Comparison of ENCODE assay signal across 33 cellular contexts in the genomic region with DNA sequence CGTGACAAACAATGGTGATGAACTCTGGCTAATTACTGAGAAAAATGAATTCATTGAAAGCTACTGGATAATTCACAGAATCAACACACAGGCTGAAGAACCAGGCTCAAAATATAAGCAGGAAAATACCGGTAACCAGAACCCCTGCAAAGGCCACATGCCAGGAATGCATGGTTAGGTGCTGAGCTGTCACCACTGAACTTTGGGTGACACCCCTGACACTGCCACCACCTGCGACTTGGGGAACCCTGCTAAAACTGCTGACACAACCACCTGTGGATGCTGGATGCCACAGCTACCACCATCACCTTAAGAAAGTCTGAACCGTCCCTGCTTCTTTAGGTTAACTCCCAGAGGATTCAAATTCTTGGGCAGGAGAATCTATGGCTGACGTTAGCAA.
"Had no signal": no experiment of that assay in that cellular context is flagged by ENCODE, and none has a peak within 500 bp of the region (broad histone marks: within the 10 kb centered on the region; RNA-seq: fewer than 3 reads in every experiment).

No MANE protein-coding gene starts in this region.

- DNase-seq: activated CD4-positive, alpha-beta T cell treated with anti-CD3 and anti-CD28 coated beads for 36 hours; activated CD4-positive, alpha-beta T cell treated with anti-CD3 and anti-CD28 coated beads, Interleukin-2, amount 50 U/mL, for 48 hours; activated CD4-positive, CD25-positive, alpha-beta regulatory T cell; activated CD8-positive, alpha-beta memory T cell treated with anti-CD3 and anti-CD28 coated beads for 24 hours; activated effector memory CD4-positive, alpha-beta T cell treated with anti-CD3 and anti-CD28 coated beads, Interleukin-2, amount 50 U/mL, for 16 hours; activated naive CD4-positive, alpha-beta T cell treated with anti-CD3 and anti-CD28 coated beads for 36 hours; activated naive CD8-positive, alpha-beta T cell treated with anti-CD3 and anti-CD28 coated beads for 36 hours; adrenal gland; aorta; effector memory CD8-positive, alpha-beta T cell; erythroblast; gastrocnemius medialis; left colon; midbrain; naive thymus-derived CD8-positive, alpha-beta T cell; nucleus accumbens; right lobe of liver; stimulated activated CD4-positive, alpha-beta T cell treated with anti-CD3 and anti-CD28 coated beads, Interleukin-12 subunit alpha, Interleukin-12 subunit beta, amount 100 ng/mL, for 4 hours; stimulated activated CD4-positive, alpha-beta T cell treated with anti-CD3 and anti-CD28 coated beads, Interleukin-4, amount 100 ng/mL, for 1 hour; T-helper 1 cell; trophoblast cell had no signal

- H3K27me3 ChIP-seq: adrenal gland, gastrocnemius medialis, hepatocyte, right lobe of liver had no signal

- H3K9me3 ChIP-seq: adrenal gland, gastrocnemius medialis, right lobe of liver, thoracic aorta had no signal

- H3K9me3 Mint-ChIP-seq: activated naive CD4-positive, alpha-beta T cell treated with anti-CD3 and anti-CD28 coated beads for 36 hours; activated naive CD8-positive, alpha-beta T cell treated with anti-CD3 and anti-CD28 coated beads for 36 hours; activated T-helper 1 cell treated with anti-CD3 and anti-CD28 coated beads, Interleukin-12 subunit alpha, Interleukin-12 subunit beta, Interleukin-2, Interleukin-4 antibody, amounts not matched to agents 30 ng/mL and 10 ng/mL and 1 ng/mL, durations not matched to agents 14 hours and 24 hours and 36 hours; brain; effector memory CD8-positive, alpha-beta T cell; memory B cell; naive thymus-derived CD8-positive, alpha-beta T cell; neural crest cell; stimulated activated naive CD8-positive, alpha-beta T cell treated with anti-CD3 and anti-CD28 coated beads, Interleukin-15, Interleukin-2, amounts not matched to agents 100 ng/mL and 50 ng/mL, for 24 hours; T-helper 2 cell treated with Interferon-gamma antibody and Interleukin-4, amounts not matched to agents 5 μg/mL and 100 μg/mL, for 36 hours had no signal

- H3K4me3 Mint-ChIP-seq: activated CD4-positive, alpha-beta T cell treated with anti-CD3 and anti-CD28 coated beads for 36 hours; activated naive CD4-positive, alpha-beta T cell treated with anti-CD3 and anti-CD28 coated beads for 36 hours; activated naive CD8-positive, alpha-beta T cell treated with anti-CD3 and anti-CD28 coated beads for 36 hours; activated T-helper 1 cell treated with anti-CD3 and anti-CD28 coated beads, Interleukin-12 subunit alpha, Interleukin-12 subunit beta, Interleukin-2, Interleukin-4 antibody, amounts not matched to agents 30 ng/mL and 10 ng/mL and 1 ng/mL, durations not matched to agents 14 hours and 24 hours and 36 hours; brain; effector memory CD8-positive, alpha-beta T cell; memory B cell; naive thymus-derived CD8-positive, alpha-beta T cell; neural crest cell; stimulated activated naive CD8-positive, alpha-beta T cell treated with anti-CD3 and anti-CD28 coated beads, Interleukin-15, Interleukin-2, amounts not matched to agents 100 ng/mL and 50 ng/mL, for 24 hours; T-helper 2 cell treated with Interferon-gamma antibody and Interleukin-4, amounts not matched to agents 5 μg/mL and 100 μg/mL, for 36 hours had no signal

- H3K4me3 ChIP-seq: adrenal gland, coronary artery, gastrocnemius medialis, hepatocyte, right lobe of liver, skin epidermis, thoracic aorta had no signal

- H3K4me1 Mint-ChIP-seq: activated CD4-positive, alpha-beta T cell treated with anti-CD3 and anti-CD28 coated beads for 36 hours; activated naive CD8-positive, alpha-beta T cell treated with anti-CD3 and anti-CD28 coated beads for 36 hours; brain; memory B cell; neural crest cell had no signal

- H3K27ac ChIP-seq: adrenal gland, coronary artery, gastrocnemius medialis, hepatocyte, parathyroid adenoma, right lobe of liver, skin epidermis, thoracic aorta had no signal

- H2AFZ ChIP-seq: hepatocyte, parathyroid adenoma had no signal

- ATAC-seq: activated CD4-positive, alpha-beta T cell treated with anti-CD3 and anti-CD28 coated beads for 36 hours; effector memory CD8-positive, alpha-beta T cell; gastrocnemius medialis; left colon; naive thymus-derived CD8-positive, alpha-beta T cell; right lobe of liver had no signal

- H3K27ac Mint-ChIP-seq: activated CD4-positive, alpha-beta T cell treated with anti-CD3 and anti-CD28 coated beads for 36 hours; activated naive CD4-positive, alpha-beta T cell treated with anti-CD3 and anti-CD28 coated beads for 36 hours; activated naive CD8-positive, alpha-beta T cell treated with anti-CD3 and anti-CD28 coated beads for 36 hours; activated T-helper 1 cell treated with anti-CD3 and anti-CD28 coated beads, Interleukin-12 subunit alpha, Interleukin-12 subunit beta, Interleukin-2, Interleukin-4 antibody, amounts not matched to agents 30 ng/mL and 10 ng/mL and 1 ng/mL, durations not matched to agents 14 hours and 24 hours and 36 hours; brain; effector memory CD8-positive, alpha-beta T cell; memory B cell; naive thymus-derived CD8-positive, alpha-beta T cell; stimulated activated naive CD8-positive, alpha-beta T cell treated with anti-CD3 and anti-CD28 coated beads, Interleukin-15, Interleukin-2, amounts not matched to agents 100 ng/mL and 50 ng/mL, for 24 hours; T-helper 2 cell treated with Interferon-gamma antibody and Interleukin-4, amounts not matched to agents 5 μg/mL and 100 μg/mL, for 36 hours had no signal

- H3K27me3 Mint-ChIP-seq: activated naive CD8-positive, alpha-beta T cell treated with anti-CD3 and anti-CD28 coated beads for 36 hours; brain had no signal

- FAIRE-seq: keratinocyte had no signal

- H3K9ac ChIP-seq: parathyroid adenoma had no signal

- H3K4me1 ChIP-seq: adrenal gland, gastrocnemius medialis, parathyroid adenoma, right lobe of liver had no signal

- H3K36me3 ChIP-seq: adrenal gland, gastrocnemius medialis, right lobe of liver, thoracic aorta had no signal

- H3K79me2 ChIP-seq: hepatocyte, parathyroid adenoma had no signal

- H3K4me2 ChIP-seq: hepatocyte had no signal

- H3K36me3 Mint-ChIP-seq: activated naive CD8-positive, alpha-beta T cell treated with anti-CD3 and anti-CD28 coated beads for 36 hours; brain; memory B cell; naive thymus-derived CD8-positive, alpha-beta T cell had no signal
